1 cellular context compared by ENCODE assay signal in the genomic region with DNA sequence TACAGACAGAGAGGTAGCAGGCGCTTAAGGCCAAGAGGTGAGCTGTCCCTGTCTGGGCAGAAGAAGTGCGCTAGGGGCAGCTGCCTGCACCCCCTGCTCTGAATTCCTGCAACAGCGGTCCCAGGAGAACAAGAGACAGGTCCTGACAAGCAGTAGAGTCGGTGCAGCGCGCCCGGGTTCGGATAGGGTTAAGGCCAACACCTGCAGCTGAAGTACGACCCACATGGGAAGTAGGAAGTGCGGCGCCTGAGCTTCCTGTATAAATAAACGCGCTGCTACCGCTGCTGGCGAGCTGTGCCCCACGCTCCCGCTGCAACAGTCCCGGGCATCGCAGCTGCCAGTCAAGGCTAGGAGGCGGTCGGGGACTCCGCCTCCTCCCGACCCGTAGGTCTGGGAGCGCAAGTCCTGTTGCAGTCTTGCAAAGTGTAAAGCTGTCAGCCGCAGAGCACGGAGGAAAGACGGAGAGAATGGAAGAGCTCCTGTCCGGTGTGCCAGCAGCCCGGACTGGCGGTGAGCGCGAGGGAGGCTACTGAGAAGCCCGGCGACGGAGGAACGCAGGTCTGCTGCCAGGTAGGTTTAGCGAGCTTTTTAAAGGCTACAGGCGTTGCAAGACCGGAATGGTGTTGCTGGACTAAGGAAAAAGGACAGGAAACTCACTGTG.
TF ChIP-seq lines count a peak whose summit lies in the region.

A gene (plus strand): TSS at position 290 of the 661 bp plus-strand sequence. CDS start 12,185 bp downstream, outside the sequence.

TF ChIP-seq in HepG2, 621 proteins besides CTCF, POLR2A, EP300 and RAD21 (continued from another document and continues in another):
- TF ChIP-seq, protein P1, sequence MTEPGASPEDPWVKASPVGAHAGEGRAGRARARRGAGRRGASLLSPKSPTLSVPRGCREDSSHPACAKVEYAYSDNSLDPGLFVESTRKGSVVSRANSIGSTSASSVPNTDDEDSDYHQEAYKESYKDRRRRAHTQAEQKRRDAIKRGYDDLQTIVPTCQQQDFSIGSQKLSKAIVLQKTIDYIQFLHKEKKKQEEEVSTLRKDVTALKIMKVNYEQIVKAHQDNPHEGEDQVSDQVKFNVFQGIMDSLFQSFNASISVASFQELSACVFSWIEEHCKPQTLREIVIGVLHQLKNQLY (CRISPR knock-in tag; IDR thresholded peaks at IDR 0.05) = no peak
- TF ChIP-seq RBFOX2 (IDR thresholded peaks at IDR 0.05; ENCODE audit: low read depth, low read length) (peak; percentile 70), ERF (CRISPR knock-in tag; IDR thresholded peaks at IDR 0.05) (peak; percentile 80), ZNF652 (CRISPR knock-in tag; IDR thresholded peaks at IDR 0.05; ENCODE audit: borderline replicate concordance, low read depth) (peak; percentile 98), SATB2 (CRISPR knock-in tag; IDR thresholded peaks at IDR 0.05) (no peak), ZNF563 (CRISPR knock-in tag; IDR thresholded peaks at IDR 0.05) (peak; percentile 81; the same call in 1 of the 2 replicates), TRIM24 (CRISPR knock-in tag; IDR thresholded peaks at IDR 0.05) (no peak), ATF1 (CRISPR knock-in tag; IDR thresholded peaks at IDR 0.05) (no peak), KLF12 (CRISPR knock-in tag; IDR thresholded peaks at IDR 0.05; ENCODE audit: borderline replicate concordance) (no peak), NBN (conservative IDR thresholded peaks at IDR 0.05) (no peak), ZNF713 (CRISPR knock-in tag; IDR thresholded peaks at IDR 0.05) (no peak), ZNF7 (CRISPR knock-in tag; IDR thresholded peaks at IDR 0.05) (peak; percentile 1; the same call in 1 of the 2 replicates), ARNTL (CRISPR knock-in tag; IDR thresholded peaks at IDR 0.05) (peak; percentile 74; the same call in 1 of the 2 replicates), CBX5 (CRISPR knock-in tag; IDR thresholded peaks at IDR 0.05; ENCODE audit: borderline replicate concordance) (peak; percentile 57; the same call in 1 of the 2 replicates), RXRA (CRISPR knock-in tag; IDR thresholded peaks at IDR 0.05) (peak; percentile 83; the same call in 1 of the 2 replicates), GATA4 (IDR thresholded peaks at IDR 0.05; ENCODE audit: borderline replicate concordance, low read depth) (peak; percentile 20; the same call in 1 of the 2 replicates), SMARCC2 (IDR thresholded peaks at IDR 0.05) (no peak), ADNP (CRISPR knock-in tag; IDR thresholded peaks at IDR 0.05) (no peak), REXO4 (CRISPR knock-in tag; IDR thresholded peaks at IDR 0.05; ENCODE audit: borderline replicate concordance) (no peak), SRSF1 (optimal IDR thresholded peaks at IDR 0.05; ENCODE audit: low read depth, low read length) (peak; percentile 86), GTF2F1 (IDR thresholded peaks at IDR 0.05; ENCODE audit: low read length) (no peak), ZKSCAN5 (CRISPR knock-in tag; IDR thresholded peaks at IDR 0.05) (0 out of 2 replicates have a peak, but pooled peaks have one; percentile 53), FOXA3 (CRISPR knock-in tag; IDR thresholded peaks at IDR 0.05) (peak; percentile 58), RELA (CRISPR knock-in tag; IDR thresholded peaks at IDR 0.05) (no peak), ZNF230 (CRISPR knock-in tag; IDR thresholded peaks at IDR 0.05) (peak; percentile 91; the same call in 1 of the 2 replicates), TBL1XR1 (IDR thresholded peaks at IDR 0.05; ENCODE audit: borderline replicate concordance, low read length, partially characterized antibody) (no peak), KDM5B (CRISPR knock-in tag; IDR thresholded peaks at IDR 0.05; ENCODE audit: borderline replicate concordance) (peak; percentile 81; the same call in 1 of the 2 replicates), HES4 (CRISPR knock-in tag; IDR thresholded peaks at IDR 0.05; ENCODE audit: borderline replicate concordance) (0 out of 2 replicates have a peak, but pooled peaks have one; percentile 74), SETDB1 (CRISPR knock-in tag; IDR thresholded peaks at IDR 0.05; ENCODE audit: borderline replicate concordance) (no peak), HDAC1 (CRISPR knock-in tag; IDR thresholded peaks at IDR 0.05) (peak; percentile 94)
- TF ChIP-seq, protein P2, sequence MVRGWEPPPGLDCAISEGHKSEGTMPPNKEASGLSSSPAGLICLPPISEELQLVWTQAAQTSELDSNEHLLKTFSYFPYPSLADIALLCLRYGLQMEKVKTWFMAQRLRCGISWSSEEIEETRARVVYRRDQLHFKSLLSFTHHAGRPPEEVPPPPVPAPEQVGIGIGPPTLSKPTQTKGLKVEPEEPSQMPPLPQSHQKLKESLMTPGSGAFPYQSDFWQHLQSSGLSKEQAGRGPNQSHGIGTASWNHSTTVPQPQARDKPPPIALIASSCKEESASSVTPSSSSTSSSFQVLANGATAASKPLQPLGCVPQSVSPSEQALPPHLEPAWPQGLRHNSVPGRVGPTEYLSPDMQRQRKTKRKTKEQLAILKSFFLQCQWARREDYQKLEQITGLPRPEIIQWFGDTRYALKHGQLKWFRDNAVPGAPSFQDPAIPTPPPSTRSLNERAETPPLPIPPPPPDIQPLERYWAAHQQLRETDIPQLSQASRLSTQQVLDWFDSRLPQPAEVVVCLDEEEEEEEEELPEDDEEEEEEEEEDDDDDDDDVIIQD (CRISPR knock-in tag; IDR thresholded peaks at IDR 0.05; ENCODE audit: low read depth) = peak; percentile 49
- TF ChIP-seq, protein P3, sequence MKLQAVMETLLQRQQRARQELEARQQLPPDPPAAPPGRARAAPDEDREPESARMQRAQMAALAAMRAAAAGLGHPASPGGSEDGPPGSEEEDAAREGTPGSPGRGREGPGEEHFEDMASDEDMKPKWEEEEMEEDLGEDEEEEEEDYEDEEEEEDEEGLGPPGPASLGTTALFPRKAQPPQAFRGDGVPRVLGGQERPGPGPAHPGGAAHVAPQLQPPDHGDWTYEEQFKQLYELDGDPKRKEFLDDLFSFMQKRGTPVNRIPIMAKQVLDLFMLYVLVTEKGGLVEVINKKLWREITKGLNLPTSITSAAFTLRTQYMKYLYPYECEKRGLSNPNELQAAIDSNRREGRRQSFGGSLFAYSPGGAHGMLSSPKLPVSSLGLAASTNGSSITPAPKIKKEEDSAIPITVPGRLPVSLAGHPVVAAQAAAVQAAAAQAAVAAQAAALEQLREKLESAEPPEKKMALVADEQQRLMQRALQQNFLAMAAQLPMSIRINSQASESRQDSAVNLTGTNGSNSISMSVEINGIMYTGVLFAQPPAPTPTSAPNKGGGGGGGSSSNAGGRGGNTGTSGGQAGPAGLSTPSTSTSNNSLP (IDR thresholded peaks at IDR 0.05; ENCODE audit: low read depth, low read length) = peak; percentile 37; the same call in 1 of the 2 replicates
- TF ChIP-seq, protein P4, sequence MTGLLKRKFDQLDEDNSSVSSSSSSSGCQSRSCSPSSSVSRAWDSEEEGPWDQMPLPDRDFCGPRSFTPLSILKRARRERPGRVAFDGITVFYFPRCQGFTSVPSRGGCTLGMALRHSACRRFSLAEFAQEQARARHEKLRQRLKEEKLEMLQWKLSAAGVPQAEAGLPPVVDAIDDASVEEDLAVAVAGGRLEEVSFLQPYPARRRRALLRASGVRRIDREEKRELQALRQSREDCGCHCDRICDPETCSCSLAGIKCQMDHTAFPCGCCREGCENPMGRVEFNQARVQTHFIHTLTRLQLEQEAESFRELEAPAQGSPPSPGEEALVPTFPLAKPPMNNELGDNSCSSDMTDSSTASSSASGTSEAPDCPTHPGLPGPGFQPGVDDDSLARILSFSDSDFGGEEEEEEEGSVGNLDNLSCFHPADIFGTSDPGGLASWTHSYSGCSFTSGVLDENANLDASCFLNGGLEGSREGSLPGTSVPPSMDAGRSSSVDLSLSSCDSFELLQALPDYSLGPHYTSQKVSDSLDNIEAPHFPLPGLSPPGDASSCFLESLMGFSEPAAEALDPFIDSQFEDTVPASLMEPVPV (CRISPR knock-in tag; IDR thresholded peaks at IDR 0.05) = no peak; the same call in 1 of the 2 replicates
- TF ChIP-seq, protein P5, sequence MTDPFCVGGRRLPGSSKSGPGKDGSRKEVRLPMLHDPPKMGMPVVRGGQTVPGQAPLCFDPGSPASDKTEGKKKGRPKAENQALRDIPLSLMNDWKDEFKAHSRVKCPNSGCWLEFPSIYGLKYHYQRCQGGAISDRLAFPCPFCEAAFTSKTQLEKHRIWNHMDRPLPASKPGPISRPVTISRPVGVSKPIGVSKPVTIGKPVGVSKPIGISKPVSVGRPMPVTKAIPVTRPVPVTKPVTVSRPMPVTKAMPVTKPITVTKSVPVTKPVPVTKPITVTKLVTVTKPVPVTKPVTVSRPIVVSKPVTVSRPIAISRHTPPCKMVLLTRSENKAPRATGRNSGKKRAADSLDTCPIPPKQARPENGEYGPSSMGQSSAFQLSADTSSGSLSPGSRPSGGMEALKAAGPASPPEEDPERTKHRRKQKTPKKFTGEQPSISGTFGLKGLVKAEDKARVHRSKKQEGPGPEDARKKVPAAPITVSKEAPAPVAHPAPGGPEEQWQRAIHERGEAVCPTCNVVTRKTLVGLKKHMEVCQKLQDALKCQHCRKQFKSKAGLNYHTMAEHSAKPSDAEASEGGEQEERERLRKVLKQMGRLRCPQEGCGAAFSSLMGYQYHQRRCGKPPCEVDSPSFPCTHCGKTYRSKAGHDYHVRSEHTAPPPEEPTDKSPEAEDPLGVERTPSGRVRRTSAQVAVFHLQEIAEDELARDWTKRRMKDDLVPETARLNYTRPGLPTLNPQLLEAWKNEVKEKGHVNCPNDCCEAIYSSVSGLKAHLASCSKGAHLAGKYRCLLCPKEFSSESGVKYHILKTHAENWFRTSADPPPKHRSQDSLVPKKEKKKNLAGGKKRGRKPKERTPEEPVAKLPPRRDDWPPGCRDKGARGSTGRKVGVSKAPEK (CRISPR knock-in tag; IDR thresholded peaks at IDR 0.05; ENCODE audit: borderline replicate concordance) = 0 out of 2 replicates have a peak, but pooled peaks have one; percentile 90
- TF ChIP-seq, protein P6, sequence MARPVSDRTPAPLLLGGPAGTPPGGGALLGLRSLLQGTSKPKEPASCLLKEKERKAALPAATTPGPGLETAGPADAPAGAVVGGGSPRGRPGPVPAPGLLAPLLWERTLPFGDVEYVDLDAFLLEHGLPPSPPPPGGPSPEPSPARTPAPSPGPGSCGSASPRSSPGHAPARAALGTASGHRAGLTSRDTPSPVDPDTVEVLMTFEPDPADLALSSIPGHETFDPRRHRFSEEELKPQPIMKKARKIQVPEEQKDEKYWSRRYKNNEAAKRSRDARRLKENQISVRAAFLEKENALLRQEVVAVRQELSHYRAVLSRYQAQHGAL (CRISPR knock-in tag; IDR thresholded peaks at IDR 0.05; ENCODE audit: not compliant biosample characterization) = no peak
- TF ChIP-seq, protein P7, sequence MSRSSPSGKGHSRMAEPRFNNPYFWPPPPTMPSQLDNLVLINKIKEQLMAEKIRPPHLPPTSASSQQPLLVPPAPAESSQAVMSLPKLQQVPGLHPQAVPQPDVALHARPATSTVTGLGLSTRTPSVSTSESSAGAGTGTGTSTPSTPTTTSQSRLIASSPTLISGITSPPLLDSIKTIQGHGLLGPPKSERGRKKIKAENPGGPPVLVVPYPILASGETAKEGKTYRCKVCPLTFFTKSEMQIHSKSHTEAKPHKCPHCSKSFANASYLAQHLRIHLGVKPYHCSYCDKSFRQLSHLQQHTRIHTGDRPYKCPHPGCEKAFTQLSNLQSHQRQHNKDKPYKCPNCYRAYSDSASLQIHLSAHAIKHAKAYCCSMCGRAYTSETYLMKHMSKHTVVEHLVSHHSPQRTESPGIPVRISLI (CRISPR knock-in tag; IDR thresholded peaks at IDR 0.05; ENCODE audit: borderline replicate concordance) = no peak; the same call in 1 of the 2 replicates
- TF ChIP-seq, protein P8, sequence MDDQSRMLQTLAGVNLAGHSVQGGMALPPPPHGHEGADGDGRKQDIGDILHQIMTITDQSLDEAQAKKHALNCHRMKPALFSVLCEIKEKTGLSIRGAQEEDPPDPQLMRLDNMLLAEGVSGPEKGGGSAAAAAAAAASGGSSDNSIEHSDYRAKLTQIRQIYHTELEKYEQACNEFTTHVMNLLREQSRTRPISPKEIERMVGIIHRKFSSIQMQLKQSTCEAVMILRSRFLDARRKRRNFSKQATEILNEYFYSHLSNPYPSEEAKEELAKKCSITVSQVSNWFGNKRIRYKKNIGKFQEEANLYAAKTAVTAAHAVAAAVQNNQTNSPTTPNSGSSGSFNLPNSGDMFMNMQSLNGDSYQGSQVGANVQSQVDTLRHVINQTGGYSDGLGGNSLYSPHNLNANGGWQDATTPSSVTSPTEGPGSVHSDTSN (CRISPR knock-in tag; IDR thresholded peaks at IDR 0.05; ENCODE audit: borderline replicate concordance) = no peak
- TF ChIP-seq, protein P9, sequence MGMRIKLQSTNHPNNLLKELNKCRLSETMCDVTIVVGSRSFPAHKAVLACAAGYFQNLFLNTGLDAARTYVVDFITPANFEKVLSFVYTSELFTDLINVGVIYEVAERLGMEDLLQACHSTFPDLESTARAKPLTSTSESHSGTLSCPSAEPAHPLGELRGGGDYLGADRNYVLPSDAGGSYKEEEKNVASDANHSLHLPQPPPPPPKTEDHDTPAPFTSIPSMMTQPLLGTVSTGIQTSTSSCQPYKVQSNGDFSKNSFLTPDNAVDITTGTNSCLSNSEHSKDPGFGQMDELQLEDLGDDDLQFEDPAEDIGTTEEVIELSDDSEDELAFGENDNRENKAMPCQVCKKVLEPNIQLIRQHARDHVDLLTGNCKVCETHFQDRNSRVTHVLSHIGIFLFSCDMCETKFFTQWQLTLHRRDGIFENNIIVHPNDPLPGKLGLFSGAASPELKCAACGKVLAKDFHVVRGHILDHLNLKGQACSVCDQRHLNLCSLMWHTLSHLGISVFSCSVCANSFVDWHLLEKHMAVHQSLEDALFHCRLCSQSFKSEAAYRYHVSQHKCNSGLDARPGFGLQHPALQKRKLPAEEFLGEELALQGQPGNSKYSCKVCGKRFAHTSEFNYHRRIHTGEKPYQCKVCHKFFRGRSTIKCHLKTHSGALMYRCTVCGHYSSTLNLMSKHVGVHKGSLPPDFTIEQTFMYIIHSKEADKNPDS (CRISPR knock-in tag; IDR thresholded peaks at IDR 0.05) = peak; percentile 70; the same call in 1 of the 2 replicates
- TF ChIP-seq, protein P10, sequence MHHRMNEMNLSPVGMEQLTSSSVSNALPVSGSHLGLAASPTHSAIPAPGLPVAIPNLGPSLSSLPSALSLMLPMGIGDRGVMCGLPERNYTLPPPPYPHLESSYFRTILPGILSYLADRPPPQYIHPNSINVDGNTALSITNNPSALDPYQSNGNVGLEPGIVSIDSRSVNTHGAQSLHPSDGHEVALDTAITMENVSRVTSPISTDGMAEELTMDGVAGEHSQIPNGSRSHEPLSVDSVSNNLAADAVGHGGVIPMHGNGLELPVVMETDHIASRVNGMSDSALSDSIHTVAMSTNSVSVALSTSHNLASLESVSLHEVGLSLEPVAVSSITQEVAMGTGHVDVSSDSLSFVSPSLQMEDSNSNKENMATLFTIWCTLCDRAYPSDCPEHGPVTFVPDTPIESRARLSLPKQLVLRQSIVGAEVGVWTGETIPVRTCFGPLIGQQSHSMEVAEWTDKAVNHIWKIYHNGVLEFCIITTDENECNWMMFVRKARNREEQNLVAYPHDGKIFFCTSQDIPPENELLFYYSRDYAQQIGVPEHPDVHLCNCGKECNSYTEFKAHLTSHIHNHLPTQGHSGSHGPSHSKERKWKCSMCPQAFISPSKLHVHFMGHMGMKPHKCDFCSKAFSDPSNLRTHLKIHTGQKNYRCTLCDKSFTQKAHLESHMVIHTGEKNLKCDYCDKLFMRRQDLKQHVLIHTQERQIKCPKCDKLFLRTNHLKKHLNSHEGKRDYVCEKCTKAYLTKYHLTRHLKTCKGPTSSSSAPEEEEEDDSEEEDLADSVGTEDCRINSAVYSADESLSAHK (CRISPR knock-in tag; IDR thresholded peaks at IDR 0.05; ENCODE audit: borderline replicate concordance) = no peak
- TF ChIP-seq, protein P11, sequence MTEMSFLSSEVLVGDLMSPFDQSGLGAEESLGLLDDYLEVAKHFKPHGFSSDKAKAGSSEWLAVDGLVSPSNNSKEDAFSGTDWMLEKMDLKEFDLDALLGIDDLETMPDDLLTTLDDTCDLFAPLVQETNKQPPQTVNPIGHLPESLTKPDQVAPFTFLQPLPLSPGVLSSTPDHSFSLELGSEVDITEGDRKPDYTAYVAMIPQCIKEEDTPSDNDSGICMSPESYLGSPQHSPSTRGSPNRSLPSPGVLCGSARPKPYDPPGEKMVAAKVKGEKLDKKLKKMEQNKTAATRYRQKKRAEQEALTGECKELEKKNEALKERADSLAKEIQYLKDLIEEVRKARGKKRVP (CRISPR knock-in tag; IDR thresholded peaks at IDR 0.05) = peak in 1 of 2 experiments; percentile 43; a peak in 1 of 4 replicates
